ENCODE assay signal across 9 cellular contexts in the genomic region with DNA sequence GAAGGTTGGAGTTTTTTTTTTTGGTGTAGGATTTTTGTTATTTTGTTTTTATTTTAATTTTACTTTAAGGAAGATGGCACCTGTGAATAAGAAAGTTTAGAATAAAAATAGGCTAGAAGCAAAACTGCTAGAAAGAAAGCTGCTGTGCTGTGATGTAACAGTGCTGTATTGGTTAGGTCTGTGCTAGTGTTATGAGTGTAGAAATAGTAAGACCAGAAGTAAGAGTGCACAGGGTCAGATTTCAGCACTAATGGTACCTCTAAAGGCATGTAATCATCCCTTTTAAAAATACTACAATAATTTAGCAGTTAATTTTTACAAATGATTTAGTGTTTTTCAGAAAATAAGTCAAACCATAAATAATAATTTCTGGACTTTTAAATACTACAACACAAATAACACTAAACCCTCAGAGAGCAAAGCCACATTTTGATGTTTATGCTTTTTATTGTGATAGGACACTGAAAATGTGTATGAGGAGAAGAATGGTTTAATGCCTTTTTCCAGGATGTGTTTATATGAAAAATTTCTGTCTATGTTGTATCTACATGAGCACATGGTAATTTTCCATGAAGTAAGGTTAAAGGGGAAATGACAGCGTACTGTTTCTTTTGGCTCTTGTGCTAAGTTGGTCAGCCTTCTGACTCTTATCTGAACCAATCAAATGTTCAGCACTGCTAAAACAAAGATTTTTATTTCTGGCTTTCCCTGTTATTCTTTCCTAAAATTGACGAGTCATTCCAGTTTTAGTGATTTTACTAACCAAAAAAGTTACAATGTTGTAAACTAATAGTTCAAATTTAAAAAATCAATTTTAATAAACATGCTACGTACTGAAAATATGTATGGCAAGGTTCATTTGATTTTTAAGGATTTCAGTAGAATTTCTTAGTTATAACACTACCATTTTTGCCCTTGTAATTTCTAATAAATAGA.
DNase-seq lines count a peak whose midpoint lies in the region; ATAC-seq, FAIRE-seq and TF ChIP-seq lines count a peak whose summit lies in the region.
"Had no signal": no experiment of that assay in that cellular context is flagged by ENCODE, and none has a peak within 500 bp of the region (broad histone marks: within the 10 kb centered on the region; RNA-seq: fewer than 3 reads in every experiment).

No MANE protein-coding gene starts in this region.

- no peaks in the 10 kb centered on the region for H3K9me3 Mint-ChIP-seq in activated CD4-positive, alpha-beta T cell treated with anti-CD3 and anti-CD28 coated beads for 36 hours (ENCODE audit: low read depth)
- no peaks in the 10 kb centered on the region for H3K9me3 Mint-ChIP-seq in activated CD4-positive, alpha-beta T cell treated with anti-CD3 and anti-CD28 coated beads, Interleukin-2, amount 10 ng/mL, durations not matched to agents 7 days and 5 days
- no peaks in the 10 kb centered on the region for H3K9me3 Mint-ChIP-seq in activated CD4-positive, alpha-beta memory T cell treated with anti-CD3 and anti-CD28 coated beads for 36 hours

- TF ChIP-seq CTCF in GM12878 (IDR thresholded peaks at IDR 0.05 in 2 of 3, conservative IDR thresholded peaks at IDR 0.05 in 1 of 3; ENCODE audit: control insufficient read depth in 2 of 3, extremely low read depth in 1 of 3, insufficient read depth in 1 of 3, low read depth in 3 of 3, low read length in 3 of 3) (no peak), transverse colon (IDR thresholded peaks at IDR 0.05) (no peak)

- peak overlapping the region; percentile 62; the same call in 1 of the 2 replicates for H3K27ac ChIP-seq in GM12878 (ENCODE audit: control insufficient read depth, insufficient read depth)
- no peak overlapping the region for H3K27ac ChIP-seq in transverse colon
- H3K27ac ChIP-seq: BLaER1 treated with 17β-estradiol and CSF1 and Interleukin-3, amounts not matched to agents 10 nM and 100 nM had no signal

- intact Hi-C loops in activated CD4-positive, alpha-beta T cell treated with anti-CD3 and anti-CD28 coated beads for 36 hours (cut with DNase I, micrococcal nuclease), result no loop called here
- intact Hi-C loops in GM12878 (cut with micrococcal nuclease; ENCODE audit: unreplicated experiment) (no loop called here), transverse colon (cut with DNase I; ENCODE audit: low total_unique reads) (no loop called here)
- intact Hi-C loops in activated CD4-positive, alpha-beta memory T cell treated with anti-CD3 and anti-CD28 coated beads for 36 hours (cut with micrococcal nuclease), result no loop called here

- peaks cover 28% of the 10 kb centered on the region for H3K4me1 Mint-ChIP-seq in activated CD4-positive, alpha-beta T cell treated with anti-CD3 and anti-CD28 coated beads for 36 hours
- peaks cover 18% of the 10 kb centered on the region for H3K4me1 Mint-ChIP-seq in activated CD4-positive, alpha-beta T cell treated with anti-CD3 and anti-CD28 coated beads, Interleukin-2, amount 10 ng/mL, durations not matched to agents 7 days and 5 days
- peaks cover 30% of the 10 kb centered on the region for H3K4me1 Mint-ChIP-seq in activated CD4-positive, alpha-beta memory T cell treated with anti-CD3 and anti-CD28 coated beads for 36 hours (ENCODE audit: low read depth)

- H3K4me3 Mint-ChIP-seq in activated CD4-positive, alpha-beta T cell treated with anti-CD3 and anti-CD28 coated beads for 36 hours, result no peak overlapping the region
- H3K4me3 Mint-ChIP-seq in activated CD4-positive, alpha-beta T cell treated with anti-CD3 and anti-CD28 coated beads, Interleukin-2, amount 10 ng/mL, durations not matched to agents 7 days and 5 days, result no peak overlapping the region
- H3K4me3 Mint-ChIP-seq in activated CD4-positive, alpha-beta memory T cell treated with anti-CD3 and anti-CD28 coated beads for 36 hours, result no peak overlapping the region

- no peaks in the 10 kb centered on the region for H4K20me1 ChIP-seq in GM12878 (ENCODE audit: control insufficient read depth, insufficient read depth)
- H4K20me1 ChIP-seq: BLaER1 treated with 17β-estradiol and CSF1 and Interleukin-3, amounts not matched to agents 10 nM and 100 nM had no signal

- no peak for FAIRE-seq in GM12878 (lab: Jason Lieb, UNC)

- RAD21 ChIA-PET in GM12878 (lab: Charles Lee; ENCODE audit: unreplicated experiment), result no interaction called here

- H3K27me3 ChIP-seq in GM12878 (replicated peaks in 1 of 2; ENCODE audit: control insufficient read depth in 2 of 2, insufficient read depth in 2 of 2, low read length in 1 of 2) (no peaks in the 10 kb centered on the region), skeletal muscle satellite cell (ENCODE audit: control insufficient read depth, insufficient read depth, low read length) (no peaks in the 10 kb centered on the region), transverse colon (no peaks in the 10 kb centered on the region)
- H3K27me3 ChIP-seq: BLaER1 treated with 17β-estradiol and CSF1 and Interleukin-3, amounts not matched to agents 10 nM and 100 nM had no signal

- no peak overlapping the region for H3K9ac ChIP-seq in GM12878 (ENCODE audit: control insufficient read depth, insufficient read depth, low read length)
- peak overlapping the region; percentile 29 for H3K9ac ChIP-seq in skeletal muscle satellite cell (ENCODE audit: low read depth, low read length)
- H3K9ac ChIP-seq: BLaER1 treated with 17β-estradiol and CSF1 and Interleukin-3, amounts not matched to agents 10 nM and 100 nM had no signal

- H3K4me2 ChIP-seq in GM12878 (ENCODE audit: control insufficient read depth, insufficient read depth) (no peak overlapping the region; the same call in 1 of the 2 replicates), skeletal muscle satellite cell (ENCODE audit: low read length) (peak overlapping the region; percentile 50)
- H3K4me2 ChIP-seq: BLaER1 treated with 17β-estradiol and CSF1 and Interleukin-3, amounts not matched to agents 10 nM and 100 nM had no signal

- CTCF ChIA-PET in activated CD4-positive, alpha-beta T cell treated with anti-CD3 and anti-CD28 coated beads for 36 hours (lab: Charles Lee), result no interaction called here
- CTCF ChIA-PET in activated CD4-positive, alpha-beta T cell treated with anti-CD3 and anti-CD28 coated beads, Interleukin-2, amount 10 ng/mL, durations not matched to agents 7 days and 5 days (lab: Charles Lee), result no interaction called here
- CTCF ChIA-PET in GM12878 (lab: Yijun Ruan, JAX), result interaction anchor here (0.5 to 2.0 kb wide), 3 partner anchors 10 to 244 kb away, joined by 3 to 10 read pairs (median 4); no protein-coding TSS in a partner anchor
- CTCF ChIA-PET in activated CD4-positive, alpha-beta memory T cell treated with anti-CD3 and anti-CD28 coated beads for 36 hours (lab: Charles Lee), result no interaction called here

- POLR2A ChIA-PET in activated CD4-positive, alpha-beta T cell treated with anti-CD3 and anti-CD28 coated beads for 36 hours (lab: Charles Lee), result no interaction called here
- POLR2A ChIA-PET in activated CD4-positive, alpha-beta T cell treated with anti-CD3 and anti-CD28 coated beads, Interleukin-2, amount 10 ng/mL, durations not matched to agents 7 days and 5 days (lab: Charles Lee), result no interaction called here
- POLR2A ChIA-PET in GM12878 (lab: Charles Lee), result interaction anchor here (0.6 kb wide), 2 partner anchors 84 to 1915 kb away, joined by 3 read pairs; no protein-coding TSS in a partner anchor
- POLR2A ChIA-PET in activated CD4-positive, alpha-beta memory T cell treated with anti-CD3 and anti-CD28 coated beads for 36 hours (lab: Charles Lee), result no interaction called here

- WGBS in GM12878 (ENCODE audit: insufficient coverage, insufficient replicate concordance, low lambda C conversion rate, missing lambda C conversion rate), result 81% methylated on average over 3 of the region's 3 CpGs
- 72 to 85% methylated on average over 3 of the region's 3 CpGs for WGBS in transverse colon (ENCODE audit: low coverage in 1 of 2), 2 donors

- TF ChIP-seq RAD21 in GM12878 (IDR thresholded peaks at IDR 0.05; ENCODE audit: insufficient read depth, low read depth, low read length), result no peak

- SMC1A ChIA-PET in GM12878 (lab: Charles Lee; ENCODE audit: uncharacterized antibody, unreplicated experiment), result interaction anchor here (0.6 to 0.7 kb wide), 3 partner anchors 17 to 279 kb away, joined by 3 to 4 read pairs (median 3); no protein-coding TSS in a partner anchor

- TF ChIP-seq EP300 in GM12878 (IDR thresholded peaks at IDR 0.05; ENCODE audit: borderline replicate concordance in 1 of 2, control insufficient read depth in 1 of 2, low read depth in 2 of 2, low read length in 2 of 2), result peak in 1 of 2 experiments; percentile 42; a peak in 1 of 4 replicates
- TF ChIP-seq EP300 in transverse colon (IDR thresholded peaks at IDR 0.05; ENCODE audit: low read depth), result no peak

- H2AFZ ChIP-seq in GM12878 (ENCODE audit: control insufficient read depth, low read depth, low read length), result no peak overlapping the region

- ATAC-seq in activated CD4-positive, alpha-beta T cell treated with anti-CD3 and anti-CD28 coated beads for 36 hours, result peak; percentile 64
- ATAC-seq in HG03045 (IDR thresholded peaks at IDR 0.05; ENCODE audit: unreplicated experiment) (peak; percentile 93), GM12878 (peak; percentile 95)

- peaks cover 0 to 8% of the 10 kb centered on the region in 2 experiments; a peak in 1 of 4 replicates for H3K36me3 ChIP-seq in GM12878 (ENCODE audit: control insufficient read depth in 2 of 2, insufficient read depth in 2 of 2, low read length in 1 of 2)
- H3K36me3 ChIP-seq in skeletal muscle satellite cell (ENCODE audit: insufficient read depth, low read length), result no peaks in the 10 kb centered on the region
- H3K36me3 ChIP-seq in transverse colon, result no peaks in the 10 kb centered on the region

- DNase-seq in activated CD4-positive, alpha-beta T cell treated with anti-CD3 and anti-CD28 coated beads for 36 hours, result no peak
- no peak for DNase-seq in activated CD4-positive, alpha-beta T cell treated with anti-CD3 and anti-CD28 coated beads, Interleukin-2, amount 10 ng/mL, durations not matched to agents 7 days and 5 days
- DNase-seq in GM12878 (ENCODE audit: low read depth, low spot score) (peak; percentile 7), transverse colon (no peak)
- DNase-seq in activated CD4-positive, alpha-beta memory T cell treated with anti-CD3 and anti-CD28 coated beads for 36 hours, result no peak
- DNase-seq in activated CD4-positive, alpha-beta T cell treated with anti-CD3 and anti-CD28 coated beads for 48 hours, result no peak

- peaks cover 13% of the 10 kb centered on the region for H3K4me1 ChIP-seq in GM12878 (ENCODE audit: control insufficient read depth, insufficient read depth, low read length)
- H3K4me1 ChIP-seq in skeletal muscle satellite cell (ENCODE audit: control insufficient read depth, insufficient read depth, low read length), result peaks cover 26% of the 10 kb centered on the region
- H3K4me1 ChIP-seq in transverse colon, result no peaks in the 10 kb centered on the region

- peaks cover 16% of the 10 kb centered on the region for H3K36me3 Mint-ChIP-seq in activated CD4-positive, alpha-beta T cell treated with anti-CD3 and anti-CD28 coated beads for 36 hours (ENCODE audit: low read depth)
- peaks cover 16% of the 10 kb centered on the region for H3K36me3 Mint-ChIP-seq in activated CD4-positive, alpha-beta T cell treated with anti-CD3 and anti-CD28 coated beads, Interleukin-2, amount 10 ng/mL, durations not matched to agents 7 days and 5 days (ENCODE audit: low read depth)
- peaks cover 7% of the 10 kb centered on the region for H3K36me3 Mint-ChIP-seq in activated CD4-positive, alpha-beta memory T cell treated with anti-CD3 and anti-CD28 coated beads for 36 hours

- BruUV-seq in GM12878 (replicated peaks; lab: Mats Ljungman, UMichigan), result no TSS peak

- no peaks in the 10 kb centered on the region for H3K79me2 ChIP-seq in GM12878 (ENCODE audit: control insufficient read depth, insufficient read depth, low read length)

- H3K27ac Mint-ChIP-seq in activated CD4-positive, alpha-beta T cell treated with anti-CD3 and anti-CD28 coated beads for 36 hours, result no peak overlapping the region
- no peak overlapping the region for H3K27ac Mint-ChIP-seq in activated CD4-positive, alpha-beta T cell treated with anti-CD3 and anti-CD28 coated beads, Interleukin-2, amount 10 ng/mL, durations not matched to agents 7 days and 5 days
- H3K27ac Mint-ChIP-seq in activated CD4-positive, alpha-beta memory T cell treated with anti-CD3 and anti-CD28 coated beads for 36 hours, result no peak overlapping the region

- no peaks in the 10 kb centered on the region for H3K27me3 Mint-ChIP-seq in activated CD4-positive, alpha-beta T cell treated with anti-CD3 and anti-CD28 coated beads for 36 hours
- no peaks in the 10 kb centered on the region for H3K27me3 Mint-ChIP-seq in activated CD4-positive, alpha-beta T cell treated with anti-CD3 and anti-CD28 coated beads, Interleukin-2, amount 10 ng/mL, durations not matched to agents 7 days and 5 days
- no peaks in the 10 kb centered on the region for H3K27me3 Mint-ChIP-seq in activated CD4-positive, alpha-beta memory T cell treated with anti-CD3 and anti-CD28 coated beads for 36 hours

- H3K9me3 ChIP-seq in GM12878 (replicated peaks; ENCODE audit: control insufficient read depth, insufficient read depth, low read length) (no peaks in the 10 kb centered on the region), skeletal muscle satellite cell (replicated peaks; ENCODE audit: low read length) (no peaks in the 10 kb centered on the region), transverse colon (no peaks in the 10 kb centered on the region)
- H3K9me3 ChIP-seq: BLaER1 treated with 17β-estradiol and CSF1 and Interleukin-3, amounts not matched to agents 10 nM and 100 nM had no signal

- TF ChIP-seq POLR2A in GM12878 (IDR thresholded peaks at IDR 0.05; ENCODE audit: low read depth, low read length) (no peak), transverse colon (IDR thresholded peaks at IDR 0.05) (no peak)

- in situ Hi-C loops in GM12878 (cut with MboI) (no loop called here), transverse colon (cut with MboI; ENCODE audit: low pct_ligation_motif_present in 1 of 4, low pct_unique_long_range_greater_than_20kb in 1 of 4, low sequenced_read_pairs in 3 of 4) (no loop called here)

- no peak overlapping the region for H3K4me3 ChIP-seq in GM12878
- no peak overlapping the region for H3K4me3 ChIP-seq in skeletal muscle satellite cell (ENCODE audit: low read length)
- no peak overlapping the region for H3K4me3 ChIP-seq in transverse colon
- H3K4me3 ChIP-seq: BLaER1 treated with 17β-estradiol and CSF1 and Interleukin-3, amounts not matched to agents 10 nM and 100 nM had no signal
